Comparison of ENCODE assay signal across 24 cellular contexts in the genomic region with DNA sequence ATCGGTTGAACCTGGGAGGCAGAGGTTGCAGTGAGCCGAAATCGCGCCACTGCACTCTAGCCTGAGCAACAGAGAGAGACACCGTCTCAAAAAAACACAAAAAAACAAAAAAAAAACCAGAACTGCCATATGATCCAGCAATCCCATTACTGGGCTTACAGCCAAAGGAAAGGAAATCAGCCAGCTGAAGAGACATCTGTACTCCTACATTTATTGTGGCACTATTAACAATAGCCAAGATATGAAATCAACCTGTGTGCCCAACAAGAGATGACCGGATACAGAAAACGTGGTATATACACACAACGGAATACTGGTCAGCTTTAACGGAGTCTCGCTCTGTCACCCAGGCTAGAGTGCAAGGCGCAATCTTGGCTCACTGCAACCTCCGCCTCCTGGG. TPM values are rescaled to one million over a fixed set of nuclear protein-coding genes. Genes with fewer than 3 reads are reported as not detected.
DNase-seq lines count a peak whose midpoint lies in the region; ATAC-seq and TF ChIP-seq lines count a peak whose summit lies in the region.
"Had no signal": no experiment of that assay in that cellular context is flagged by ENCODE, and none has a peak within 500 bp of the region (broad histone marks: within the 10 kb centered on the region; RNA-seq: fewer than 3 reads in every experiment).

No MANE protein-coding gene starts in this region.

- H3K4me3 ChIP-seq in AG10803 (ENCODE audit: low read length) (no peak overlapping the region), fibroblast of the aortic adventitia (ENCODE audit: low read depth, low read length) (no peak overlapping the region), mucosa of descending colon (no peak overlapping the region)
- H3K4me3 ChIP-seq: A549, left lung, smooth muscle cell, tibial nerve had no signal

- no peaks in the 10 kb centered on the region for H3K4me1 ChIP-seq in mucosa of descending colon (ENCODE audit: low read depth)
- H3K4me1 ChIP-seq: A549, tibial nerve had no signal

- peak; percentile 29 for DNase-seq in AG10803 (ENCODE audit: low read depth)
- DNase-seq in NCI-H1694 treated with DMSO at 0.1 percent for 48 hours (lab: John Stamatoyannopoulos, UW) = peak; percentile 85
- DNase-seq in astrocyte of the hippocampus (ENCODE audit: low read depth, low spot score) = peak; percentile 14
- peak; percentile 10 for DNase-seq in fibroblast of the aortic adventitia (ENCODE audit: low read depth)
- DNase-seq in epidermal melanocyte (ENCODE audit: insufficient read length, low spot score) = no peak
- no peak for DNase-seq in mucosa of descending colon
- no peak for DNase-seq in NCI-H774 (lab: John Stamatoyannopoulos, UW)
- DNase-seq in glomerular visceral epithelial cell (ENCODE audit: extremely low spot score) = no peak
- DNase-seq: activated CD4-positive, alpha-beta T cell treated with anti-CD3 and anti-CD28 coated beads, Interleukin-2, amount 10 ng/mL, durations not matched to agents 7 days and 5 days; activated naive CD4-positive, alpha-beta T cell treated with Interleukin-2 at 50 U/mL for 16 hours; activated T-cell treated with anti-CD3 and anti-CD28 coated beads, Interleukin-2, amount 50 U/mL, for 72 hours; CD8-positive, alpha-beta memory T cell; DMS153; effector CD8-positive, alpha-beta T cell; NCI-H1417; NCI-H2081 treated with DMSO at 0.1 percent for 48 hours; NCI-H510A treated with DMSO at 0.1 percent for 48 hours; NK-92 treated with Interleukin-12 subunit alpha and Interleukin-12 subunit beta, amount 100 ng/mL, for 24 hours; Right ventricle myocardium superior; stimulated activated CD4-positive, alpha-beta T cell treated with anti-CD3 and anti-CD28 coated beads, Interleukin-1b, Interleukin-23, amount 100 ng/mL, for 48 hours had no signal

- ATAC-seq in mucosa of descending colon = no peak
- ATAC-seq: A549; activated T-cell treated with anti-CD3 and anti-CD28 coated beads, Interleukin-2, amount 50 U/mL, for 72 hours; left lung had no signal

- H3K9me3 ChIP-seq in mucosa of descending colon = no peaks in the 10 kb centered on the region
- H3K9me3 ChIP-seq: A549, left lung, tibial nerve had no signal

- H3K36me3 ChIP-seq in mucosa of descending colon (ENCODE audit: low read depth) = no peaks in the 10 kb centered on the region
- H3K36me3 ChIP-seq: tibial nerve had no signal

- intact Hi-C loops in mucosa of descending colon (cut with DNase I, micrococcal nuclease) = no loop called here

- TF ChIP-seq CTCF in AG10803 (conservative IDR thresholded peaks at IDR 0.05; ENCODE audit: low read length) = no peak
- TF ChIP-seq CTCF in fibroblast of the aortic adventitia (IDR thresholded peaks at IDR 0.05; ENCODE audit: insufficient read depth, low read length) = no peak
- no peak for TF ChIP-seq CTCF in mucosa of descending colon (IDR thresholded peaks at IDR 0.05)

RNA-seq across cellular contexts. Expression of gene FANCA, which starts 14.6 kb away (rescaled TPM):
- total RNA-seq in fibroblast of the aortic adventitia (ENCODE audit: low replicate concordance) (0.90 and 27.0 TPM in 2 replicates), mucosa of descending colon (10 to 100 TPM; 13.1 to 27.7 (median 16.3) TPM)

RNA-seq across cellular contexts. Expression of gene SPIRE2, which starts 26.5 kb away (rescaled TPM):
- total RNA-seq in fibroblast of the aortic adventitia (ENCODE audit: low replicate concordance) = 2.5 and 7.1 TPM in 2 replicates
- total RNA-seq in mucosa of descending colon = 100 to 1,000 TPM in 1 of 3 donors, 10 to 100 TPM in 2; 52.5 to 118 (median 84.2) TPM

Comparison
In these comparisons a context has a peak if more than half of its experiments do, and no peak if none do; other contexts are left out.
1. DNase-seq: peak in AG10803 (single experiment), NCI-H1694 treated with DMSO at 0.1 percent for 48 hours (single experiment), astrocyte of the hippocampus (single experiment) and fibroblast of the aortic adventitia (single experiment); none in epidermal melanocyte (single experiment), mucosa of descending colon (0 of 3), NCI-H774 (single experiment) and glomerular visceral epithelial cell (single experiment).